Comparison of ENCODE assay signal across 15 cellular contexts in genomic region chr5:2896371-2897275, GRCh38.
"Had no signal": no experiment of that assay in that cellular context is flagged by ENCODE, and none has a peak within 500 bp of the region (broad histone marks: within the 10 kb centered on the region; RNA-seq: fewer than 3 reads in every experiment).

No MANE protein-coding gene starts in this region.

- DNase-seq: activated CD4-positive, alpha-beta T cell treated with anti-CD3 and anti-CD28 coated beads, Interleukin-2, amount 50 U/mL, for 1 hour; activated CD4-positive, CD25-positive, alpha-beta regulatory T cell treated with anti-CD3 and anti-CD28 coated beads, Interleukin-2, amount 50 U/mL, for 72 hours; activated CD8-positive, alpha-beta T cell treated with anti-CD3 and anti-CD28 coated beads, Interleukin-2, amount 10 ng/mL, durations not matched to agents 7 days and 5 days; activated T-cell treated with anti-CD3 and anti-CD28 coated beads, Interleukin-2, amount 50 U/mL, for 24 hours; central memory CD4-positive, alpha-beta T cell; dorsolateral prefrontal cortex; heart left ventricle; left colon; naive thymus-derived CD4-positive, alpha-beta T cell; small intestine; stimulated activated CD4-positive, alpha-beta T cell treated with anti-CD3 and anti-CD28 coated beads, Interleukin-2, amount 100 ng/mL, for 24 hours; stimulated activated naive CD8-positive, alpha-beta T cell treated with anti-CD3 and anti-CD28 coated beads, Interleukin-15, amount 100 ng/mL, for 72 hours; T-cell had no signal

- ATAC-seq: activated CD8-positive, alpha-beta T cell treated with anti-CD3 and anti-CD28 coated beads, Interleukin-2, amount 10 ng/mL, durations not matched to agents 7 days and 5 days; activated T-helper 17 cell treated with anti-CD3 and anti-CD28 coated beads, Interleukin-2, amount 50 U/mL, for 72 hours; left colon; naive thymus-derived CD4-positive, alpha-beta T cell; SK-N-SH treated with all-trans-retinoic acid at 6 μM for 48 hours; T-cell had no signal
